Comparison of ENCODE assay signal across 14 cellular contexts in the genomic region with DNA sequence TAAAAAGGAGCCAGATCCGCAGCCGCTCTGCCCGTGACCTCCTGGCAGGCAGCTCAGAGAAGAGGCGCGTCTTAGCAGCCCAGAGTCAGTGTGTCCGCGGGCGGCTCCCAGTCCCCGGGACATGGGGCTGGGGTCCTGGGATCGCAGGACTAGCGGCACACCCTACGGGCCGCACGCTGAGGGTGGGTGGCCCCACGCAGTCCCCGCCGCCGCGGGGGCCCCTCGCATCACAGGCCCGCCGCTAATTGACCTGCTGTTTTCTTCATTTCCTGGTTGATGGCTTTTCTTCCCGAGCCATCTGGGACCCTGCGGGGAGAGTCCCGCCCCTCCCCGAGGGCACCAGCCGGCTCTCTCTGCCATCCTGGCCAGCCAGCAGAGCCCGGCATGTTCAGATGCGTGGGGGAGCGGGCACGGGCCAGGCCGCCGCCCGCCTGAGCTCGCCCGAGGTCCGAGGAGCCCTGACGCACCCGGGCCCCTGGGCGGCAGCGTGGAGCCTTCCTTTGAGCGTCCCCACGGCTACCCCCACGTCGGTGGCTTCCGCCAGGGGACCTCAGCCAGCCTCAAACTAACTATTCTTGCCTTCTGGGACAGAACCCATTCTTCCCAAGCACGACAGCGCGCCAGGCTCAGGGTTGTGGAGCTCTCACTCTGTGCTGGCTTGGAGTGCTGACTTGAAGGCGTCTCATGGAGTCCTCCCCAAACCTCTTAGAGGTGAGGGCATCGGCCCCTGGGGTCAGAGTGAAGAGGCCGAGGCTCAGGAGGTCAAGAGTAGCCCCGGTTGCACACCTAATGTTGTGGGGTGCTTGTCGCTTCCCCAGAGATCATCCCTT. TPM values are rescaled to one million over a fixed set of nuclear protein-coding genes. Genes with fewer than 3 reads are reported as not detected.
DNase-seq lines count a peak whose midpoint lies in the region; ATAC-seq and TF ChIP-seq lines count a peak whose summit lies in the region.
"Had no signal": no experiment of that assay in that cellular context is flagged by ENCODE, and none has a peak within 500 bp of the region (broad histone marks: within the 10 kb centered on the region; RNA-seq: fewer than 3 reads in every experiment).

No MANE protein-coding gene starts in this region.

- no peak for TF ChIP-seq POLR2A in sigmoid colon (IDR thresholded peaks at IDR 0.05)

- peaks cover 2% of the 10 kb centered on the region for H3K4me1 ChIP-seq in mammary epithelial cell (ENCODE audit: insufficient read depth, low read length)
- H3K4me1 ChIP-seq in hepatocyte (ENCODE audit: insufficient read depth), result peaks cover 3% of the 10 kb centered on the region
- H3K4me1 ChIP-seq in sigmoid colon, result peaks cover 0 to 5% (median 2%) of the 10 kb centered on the region in 4 donors
- H3K4me1 ChIP-seq: SJSA1 had no signal

- no TSS peak for BruUV-seq in mammary epithelial cell (replicated peaks; lab: Mats Ljungman, UMichigan)

- TF ChIP-seq CTCF in mammary epithelial cell (conservative IDR thresholded peaks at IDR 0.05 in 1 of 2, IDR thresholded peaks at IDR 0.05 in 1 of 2; ENCODE audit: extremely low read depth in 1 of 2, insufficient read depth in 1 of 2, low read depth in 1 of 2, low read length in 2 of 2) (no peak), hepatocyte (IDR thresholded peaks at IDR 0.05; ENCODE audit: poor library complexity) (no peak), omental fat pad (IDR thresholded peaks at IDR 0.05) (no peak), sigmoid colon (IDR thresholded peaks at IDR 0.05) (no peak)

- CTCF ChIA-PET in mammary epithelial cell (lab: Charles Lee; ENCODE audit: low non-redundant PET), result no interaction called here

- in situ Hi-C loops in mammary epithelial cell (cut with MboI; ENCODE audit: low sequenced_read_pairs in 2 of 2), result no loop called here

- H3K27me3 ChIP-seq in mammary epithelial cell (ENCODE audit: insufficient read depth, low read length), result no peaks in the 10 kb centered on the region
- H3K27me3 ChIP-seq in hepatocyte, result peaks cover 67% of the 10 kb centered on the region
- peaks cover 7 to 29% (median 14%) of the 10 kb centered on the region in 3 donors for H3K27me3 ChIP-seq in sigmoid colon

- H3K4me3 ChIP-seq in mammary epithelial cell (replicated peaks in 1 of 3; ENCODE audit: insufficient read depth in 1 of 3, low read depth in 2 of 3, low read length in 3 of 3), result no peak overlapping the region
- peak overlapping the region; percentile 13 for H3K4me3 ChIP-seq in hepatocyte
- H3K4me3 ChIP-seq in sigmoid colon, result peak overlapping the region in 2 of 4 donors; percentile 3 to 12
- H3K4me3 ChIP-seq: SJSA1 had no signal

- H4K20me1 ChIP-seq in mammary epithelial cell (ENCODE audit: insufficient read depth, low read length) (no peaks in the 10 kb centered on the region), hepatocyte (ENCODE audit: insufficient read depth, poor library complexity, severe bottlenecking) (no peaks in the 10 kb centered on the region)

- peak overlapping the region; percentile 54 for H2AFZ ChIP-seq in mammary epithelial cell (ENCODE audit: low read depth, low read length)
- H2AFZ ChIP-seq in hepatocyte, result no peak overlapping the region

- H3K36me3 ChIP-seq in mammary epithelial cell (ENCODE audit: insufficient read depth, low read length), result no peaks in the 10 kb centered on the region
- H3K36me3 ChIP-seq in hepatocyte (replicated peaks; ENCODE audit: insufficient read depth, low read depth), result no peaks in the 10 kb centered on the region
- H3K36me3 ChIP-seq in sigmoid colon, result no peaks in the 10 kb centered on the region
- H3K36me3 ChIP-seq: SJSA1 had no signal

- H3K9me3 ChIP-seq in mammary epithelial cell (replicated peaks; ENCODE audit: insufficient read depth, low read length) (no peaks in the 10 kb centered on the region), hepatocyte (ENCODE audit: low read depth) (no peaks in the 10 kb centered on the region), sigmoid colon (no peaks in the 10 kb centered on the region)
- H3K9me3 ChIP-seq: SJSA1 had no signal

- no peak overlapping the region for H3K9ac ChIP-seq in mammary epithelial cell (ENCODE audit: insufficient read depth, low read length)

- H3K79me2 ChIP-seq in mammary epithelial cell (ENCODE audit: insufficient read depth, low read length) (no peaks in the 10 kb centered on the region), hepatocyte (no peaks in the 10 kb centered on the region)

- dilution Hi-C loops in mammary epithelial cell (cut with HindIII; ENCODE audit: low sequenced_read_pairs), result no loop called here

- H3K4me2 ChIP-seq in mammary epithelial cell (ENCODE audit: insufficient read depth, low read depth, low read length) (peak overlapping the region; percentile 53), hepatocyte (peak overlapping the region; percentile 82)

- no peaks in the 10 kb centered on the region for H3K9me2 ChIP-seq in hepatocyte (replicated peaks; ENCODE audit: insufficient read depth)

- 32% methylated on average over 24 of the region's 54 CpGs for WGBS in mammary epithelial cell (ENCODE audit: low coverage, missing lambda C conversion rate)
- WGBS in hepatocyte (ENCODE audit: low lambda C conversion rate, missing lambda C conversion rate), result 24% methylated on average over 48 of the region's 54 CpGs
- WGBS in sigmoid colon, 2 donors, result 19% methylated on average over 54 of the region's 54 CpGs

- no peak for TF ChIP-seq EP300 in sigmoid colon (IDR thresholded peaks at IDR 0.05)

- ATAC-seq in omental fat pad (ENCODE audit: low FRiP score), result peak; percentile 48
- ATAC-seq in HG02840 (IDR thresholded peaks at IDR 0.05; ENCODE audit: low FRiP score, unreplicated experiment), result no peak
- no peak for ATAC-seq in GM19328 (IDR thresholded peaks at IDR 0.05; ENCODE audit: unreplicated experiment)
- no peak for ATAC-seq in GM18519 (IDR thresholded peaks at IDR 0.05; ENCODE audit: low FRiP score, unreplicated experiment)
- ATAC-seq: activated T-helper 17 cell treated with anti-CD3 and anti-CD28 coated beads, Interleukin-2, amount 50 U/mL, for 72 hours had no signal

- intact Hi-C loops in mammary epithelial cell (cut with micrococcal nuclease) (no loop called here), sigmoid colon (cut with DNase I) (no loop called here)

- DNase-seq in Daoy (ENCODE audit: low read depth) (peak; percentile 27), mammary epithelial cell (no peak), hepatocyte (ENCODE audit: low spot score) (peak; percentile 39), omental fat pad (ENCODE audit: low spot score) (no peak), sigmoid colon (no peak)
- DNase-seq: activated CD4-positive, CD25-positive, alpha-beta regulatory T cell treated with anti-CD3 and anti-CD28 coated beads, Interleukin-2, amount 50 U/mL, for 72 hours; central memory CD4-positive, alpha-beta T cell; NCI-H446 treated with DMSO at 0.1 percent for 48 hours; stimulated activated CD4-positive, alpha-beta T cell treated with anti-CD3 and anti-CD28 coated beads, Interleukin-12 subunit alpha, Interleukin-12 subunit beta, amount 100 ng/mL, for 4 hours had no signal

- H3K27ac ChIP-seq in mammary epithelial cell (ENCODE audit: insufficient read depth, low read depth, low read length) (no peak overlapping the region), hepatocyte (no peak overlapping the region), sigmoid colon (no peak overlapping the region)
- H3K27ac ChIP-seq: SJSA1 had no signal

RNA-seq across cellular contexts. Expression of a gene that starts 34.6 kb away (rescaled TPM):
- 1.3 and 2.0 TPM in 2 replicates for total RNA-seq in Daoy (2014; rRNA removed; shearing (Covaris generic))
- total RNA-seq in mammary epithelial cell (under 1 TPM in 1 of 2 donors, not detected in 1; 0.17 TPM), hepatocyte (1.1 and 2.5 TPM in 2 replicates), omental fat pad (1 to 10 TPM; 2.6 to 6.1 (median 4.5) TPM), sigmoid colon (10 to 100 TPM in 1 of 4 donors, 1 to 10 TPM in 3; 4.6 to 10.2 (median 6.1) TPM)
- polyA plus RNA-seq in mammary epithelial cell (0.05 TPM), hepatocyte (1.3 and 2.5 TPM in 2 replicates), sigmoid colon (under 1 TPM in 2 of 3 donors, not detected in 1; 0.32 to 0.69 TPM)
- not detected for polyA minus RNA-seq in mammary epithelial cell
- total RNA-seq: activated T-helper 17 cell treated with anti-CD3 and anti-CD28 coated beads, Interleukin-2, amount 50 U/mL, for 72 hours; SJSA1 had no signal

Comparison
In these comparisons a context has a peak if more than half of its experiments do, and no peak if none do; other contexts are left out.
1. DNase-seq: peak in Daoy (single experiment) and hepatocyte (single experiment); none in mammary epithelial cell (single experiment), omental fat pad (single experiment) and sigmoid colon (single experiment).